In genomic region chr11:130070829-130071205, GRCh38 we compare ENCODE assay signal across 8 cellular contexts. TPM values are rescaled to one million over a fixed set of nuclear protein-coding genes. Genes with fewer than 3 reads are reported as not detected.
DNase-seq lines count a peak whose midpoint lies in the region; ATAC-seq and TF ChIP-seq lines count a peak whose summit lies in the region.

No MANE protein-coding gene starts in this region.

- intact Hi-C loops in prostate gland (cut with DNase I): loop anchor here (10.0 kb wide), 1 partner anchor 54 kb away; no protein-coding TSS in a partner anchor

- H3K4me3 Mint-ChIP-seq in stimulated activated naive CD8-positive, alpha-beta T cell treated with anti-CD3 and anti-CD28 coated beads, Interleukin-15, Interleukin-2, amounts not matched to agents 100 ng/mL and 50 ng/mL, for 24 hours: peak overlapping the region; percentile 86
- H3K4me3 Mint-ChIP-seq in WTC11: peak overlapping the region; percentile 89

- H3K4me1 Mint-ChIP-seq in stimulated activated naive CD8-positive, alpha-beta T cell treated with anti-CD3 and anti-CD28 coated beads, Interleukin-15, Interleukin-2, amounts not matched to agents 100 ng/mL and 50 ng/mL, for 24 hours (ENCODE audit: low read depth): peaks cover 30% of the 10 kb centered on the region
- peaks cover 32% of the 10 kb centered on the region for H3K4me1 Mint-ChIP-seq in WTC11

- CTCF ChIA-PET in WTC11 (lab: Charles Lee): interaction anchor here (1.0 to 1.4 kb wide), 2 partner anchors 67 to 79 kb away, joined by 3 to 4 read pairs; no protein-coding TSS in a partner anchor

- no peak for ATAC-seq in stimulated activated naive CD8-positive, alpha-beta T cell treated with anti-CD3 and anti-CD28 coated beads, Interleukin-15, Interleukin-2, amounts not matched to agents 100 U/mL and 50 U/mL, for 24 hours
- no peak for ATAC-seq in WTC11
- no peak for ATAC-seq in GM18873 (IDR thresholded peaks at IDR 0.05; ENCODE audit: low FRiP score, unreplicated experiment)

- H3K4me3 ChIP-seq in cardiac muscle cell (peak overlapping the region; percentile 85), prostate gland (peak overlapping the region; percentile 82 to 97)

- TF ChIP-seq POLR2A in prostate gland (IDR thresholded peaks at IDR 0.05): no peak

- H3K9me3 Mint-ChIP-seq in stimulated activated naive CD8-positive, alpha-beta T cell treated with anti-CD3 and anti-CD28 coated beads, Interleukin-15, Interleukin-2, amounts not matched to agents 100 ng/mL and 50 ng/mL, for 24 hours: no peaks in the 10 kb centered on the region
- H3K9me3 Mint-ChIP-seq in WTC11: no peaks in the 10 kb centered on the region

- H3K36me3 ChIP-seq in cardiac muscle cell (no peaks in the 10 kb centered on the region), prostate gland (no peaks in the 10 kb centered on the region)

- peak overlapping the region; percentile 87 for H3K27ac ChIP-seq in cardiac muscle cell
- peak overlapping the region; percentile 88 to 96 for H3K27ac ChIP-seq in prostate gland

- TF ChIP-seq CTCF in WTC11 (IDR thresholded peaks at IDR 0.05) (no peak), cardiac muscle cell (IDR thresholded peaks at IDR 0.05; ENCODE audit: low read depth, low read length) (no peak), prostate gland (IDR thresholded peaks at IDR 0.05) (no peak)

- under 1% methylated on average over 24 of the region's 24 CpGs for WGBS in prostate gland

- H3K27me3 Mint-ChIP-seq in stimulated activated naive CD8-positive, alpha-beta T cell treated with anti-CD3 and anti-CD28 coated beads, Interleukin-15, Interleukin-2, amounts not matched to agents 100 ng/mL and 50 ng/mL, for 24 hours: peaks cover 9% of the 10 kb centered on the region
- H3K27me3 Mint-ChIP-seq in WTC11 (ENCODE audit: low read depth): peaks cover 26% of the 10 kb centered on the region

- POLR2A ChIA-PET in WTC11 (lab: Charles Lee): interaction anchor here (1.7 kb wide), 1 partner anchor 68 kb away, joined by 6 read pairs; the partner anchor contains the start of gene PRDM10

- H3K4me1 ChIP-seq in cardiac muscle cell (ENCODE audit: low read depth): peaks cover 8% of the 10 kb centered on the region
- no peaks in the 10 kb centered on the region for H3K4me1 ChIP-seq in prostate gland (replicated peaks)

- H3K36me3 Mint-ChIP-seq in stimulated activated naive CD8-positive, alpha-beta T cell treated with anti-CD3 and anti-CD28 coated beads, Interleukin-15, Interleukin-2, amounts not matched to agents 100 ng/mL and 50 ng/mL, for 24 hours (ENCODE audit: low read depth): peaks cover 4% of the 10 kb centered on the region
- H3K36me3 Mint-ChIP-seq in WTC11: peaks cover 3% of the 10 kb centered on the region; the same call in 1 of the 2 replicates

- H3K9me3 ChIP-seq in cardiac muscle cell (ENCODE audit: low read depth): no peaks in the 10 kb centered on the region
- H3K9me3 ChIP-seq in prostate gland: no peaks in the 10 kb centered on the region

- no peak for DNase-seq in stimulated activated naive CD8-positive, alpha-beta T cell treated with anti-CD3 and anti-CD28 coated beads, Interleukin-15, Interleukin-2, amounts not matched to agents 100 U/mL and 50 U/mL, for 24 hours
- DNase-seq in WTC11 (ENCODE audit: low spot score) (peak; percentile 44), cardiac muscle cell (ENCODE audit: low read depth in 1 of 2, low spot score in 1 of 2) (peak; percentile 42 to 54), prostate gland (ENCODE audit: low spot score) (peak; percentile 24), NCI-H748 (lab: John Stamatoyannopoulos, UW; ENCODE audit: unreplicated experiment) (no peak), NCI-H524 (lab: John Stamatoyannopoulos, UW) (no peak)

- H3K27me3 ChIP-seq in cardiac muscle cell (no peaks in the 10 kb centered on the region), prostate gland (replicated peaks; ENCODE audit: insufficient read depth) (no peaks in the 10 kb centered on the region)

- no peak overlapping the region for H3K27ac Mint-ChIP-seq in stimulated activated naive CD8-positive, alpha-beta T cell treated with anti-CD3 and anti-CD28 coated beads, Interleukin-15, Interleukin-2, amounts not matched to agents 100 ng/mL and 50 ng/mL, for 24 hours
- H3K27ac Mint-ChIP-seq in WTC11: no peak overlapping the region

TF ChIP-seq in WTC11, 78 proteins besides CTCF, POLR2A, EP300 and RAD21:
- TF ChIP-seq TEAD4 (CRISPR knock-in tag; IDR thresholded peaks at IDR 0.05) (no peak), HMGA2 (CRISPR knock-in tag; IDR thresholded peaks at IDR 0.05) (no peak), PREB (CRISPR knock-in tag; IDR thresholded peaks at IDR 0.05; ENCODE audit: borderline replicate concordance) (no peak), ZNF281 (CRISPR knock-in tag; IDR thresholded peaks at IDR 0.05) (no peak)
- TF ChIP-seq, protein P1, sequence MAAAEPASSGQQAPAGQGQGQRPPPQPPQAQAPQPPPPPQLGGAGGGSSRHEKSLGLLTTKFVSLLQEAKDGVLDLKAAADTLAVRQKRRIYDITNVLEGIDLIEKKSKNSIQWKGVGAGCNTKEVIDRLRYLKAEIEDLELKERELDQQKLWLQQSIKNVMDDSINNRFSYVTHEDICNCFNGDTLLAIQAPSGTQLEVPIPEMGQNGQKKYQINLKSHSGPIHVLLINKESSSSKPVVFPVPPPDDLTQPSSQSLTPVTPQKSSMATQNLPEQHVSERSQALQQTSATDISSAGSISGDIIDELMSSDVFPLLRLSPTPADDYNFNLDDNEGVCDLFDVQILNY (CRISPR knock-in tag; IDR thresholded peaks at IDR 0.05): 0 out of 2 replicates have a peak, but pooled peaks have one; percentile 2

RNA-seq across cellular contexts. Expression of gene APLP2, which starts 1.1 kb away (rescaled TPM):
- 340 to 353 TPM (median 345 TPM) in 3 replicates for total RNA-seq in WTC11 (2021)
- total RNA-seq in cardiac muscle cell: 469 and 608 TPM in 2 replicates
- 515 and 571 TPM in 2 replicates for polyA plus RNA-seq in cardiac muscle cell
- 100 to 1,000 TPM; 222 to 434 TPM for total RNA-seq in prostate gland

Comparison
In these comparisons a context has a peak if more than half of its experiments do, and no peak if none do; other contexts are left out.
1. DNase-seq: peak in WTC11 (single experiment), cardiac muscle cell (2 of 2) and prostate gland (single experiment); none in stimulated activated naive CD8-positive, alpha-beta T cell treated with anti-CD3 and anti-CD28 coated beads, Interleukin-15, Interleukin-2, amounts not matched to agents 100 U/mL and 50 U/mL, for 24 hours (single experiment), NCI-H748 (single experiment) and NCI-H524 (0 of 2).